In genomic region chr15:40282144-40282869, GRCh38 we compare ENCODE assay signal across 8 cellular contexts. TPM values are rescaled to one million over a fixed set of nuclear protein-coding genes. Genes with fewer than 3 reads are reported as not detected.
DNase-seq lines count a peak whose midpoint lies in the region; ATAC-seq, FAIRE-seq and TF ChIP-seq lines count a peak whose summit lies in the region.

No MANE protein-coding gene starts in this region.

- dilution Hi-C loops in mammary epithelial cell (cut with HindIII; ENCODE audit: low sequenced_read_pairs): no loop called here

- peaks cover 6% of the 10 kb centered on the region for H3K27me3 ChIP-seq in mammary epithelial cell (ENCODE audit: insufficient read depth, low read length)

- CTCF ChIA-PET in mammary epithelial cell (lab: Charles Lee; ENCODE audit: low non-redundant PET): no interaction called here

- H3K4me2 ChIP-seq in mammary epithelial cell (ENCODE audit: insufficient read depth, low read depth, low read length): peak overlapping the region; percentile 98

- peak overlapping the region; percentile 82 for H2AFZ ChIP-seq in mammary epithelial cell (ENCODE audit: low read depth, low read length)

- H3K4me1 ChIP-seq in mammary epithelial cell (ENCODE audit: insufficient read depth, low read length): peaks cover 16% of the 10 kb centered on the region

- DNase-seq in EL (peak; percentile 32), T-helper 9 cell (peak; percentile 36), mammary epithelial cell (peak; percentile 53), left lobe of liver (ENCODE audit: low spot score) (peak; percentile 83), RCC 7860 (ENCODE audit: low spot score) (no peak), NK-92 (lab: John Stamatoyannopoulos, UW; ENCODE audit: unreplicated experiment) (no peak)
- peak; percentile 18 to 31 for DNase-seq in stimulated activated CD8-positive, alpha-beta memory T cell treated with anti-CD3 and anti-CD28 coated beads, Interleukin-15, amount 100 ng/mL, for 48 hours (ENCODE audit: low read depth in 2 of 2)

- H3K36me3 Mint-ChIP-seq in IgD-negative memory B cell: no peaks in the 10 kb centered on the region

- H3K9me3 ChIP-seq in mammary epithelial cell (replicated peaks; ENCODE audit: insufficient read depth, low read length): no peaks in the 10 kb centered on the region

- H3K27ac Mint-ChIP-seq in IgD-negative memory B cell: no peak overlapping the region

- H3K27me3 Mint-ChIP-seq in IgD-negative memory B cell: peaks cover 23% of the 10 kb centered on the region

- H3K4me3 ChIP-seq in mammary epithelial cell (replicated peaks in 1 of 3; ENCODE audit: insufficient read depth in 1 of 3, low read depth in 2 of 3, low read length in 3 of 3): peak overlapping the region; percentile 38 to 54 (median 42)

- H3K4me1 Mint-ChIP-seq in IgD-negative memory B cell: peaks cover 5 to 14% (median 9%) of the 10 kb centered on the region in 3 donors

- no peak overlapping the region for H3K9ac ChIP-seq in mammary epithelial cell (ENCODE audit: insufficient read depth, low read length)

- H3K27ac ChIP-seq in mammary epithelial cell (ENCODE audit: insufficient read depth, low read depth, low read length): no peak overlapping the region

- peak in 1 of 2 donors; percentile 36 for TF ChIP-seq CTCF in mammary epithelial cell (conservative IDR thresholded peaks at IDR 0.05 in 1 of 2, IDR thresholded peaks at IDR 0.05 in 1 of 2; ENCODE audit: extremely low read depth in 1 of 2, insufficient read depth in 1 of 2, low read depth in 1 of 2, low read length in 2 of 2)

- BruUV-seq in mammary epithelial cell (replicated peaks; lab: Mats Ljungman, UMichigan): no TSS peak

- intact Hi-C loops in mammary epithelial cell (cut with micrococcal nuclease): no loop called here

- no peak for FAIRE-seq in RCC 7860 (lab: Jason Lieb, UNC)

- H3K79me2 ChIP-seq in mammary epithelial cell (ENCODE audit: insufficient read depth, low read length): no peaks in the 10 kb centered on the region

- peak overlapping the region; percentile 62 to 90 (median 78) for H3K4me3 Mint-ChIP-seq in IgD-negative memory B cell

- 4% methylated on average over 13 of the region's 93 CpGs for WGBS in mammary epithelial cell (ENCODE audit: low coverage, missing lambda C conversion rate)

- no peaks in the 10 kb centered on the region for H3K9me3 Mint-ChIP-seq in IgD-negative memory B cell

- H4K20me1 ChIP-seq in mammary epithelial cell (ENCODE audit: insufficient read depth, low read length): no peaks in the 10 kb centered on the region

- in situ Hi-C loops in mammary epithelial cell (cut with MboI; ENCODE audit: low sequenced_read_pairs in 2 of 2): no loop called here

- H3K36me3 ChIP-seq in mammary epithelial cell (ENCODE audit: insufficient read depth, low read length): no peaks in the 10 kb centered on the region

- ATAC-seq in left lobe of liver: peak; percentile 86

RNA-seq across cellular contexts. Expression of gene ANKRD63, which starts 0.6 kb away (rescaled TPM):
- polyA plus RNA-seq in IgD-negative memory B cell (not detected), mammary epithelial cell (not detected)
- total RNA-seq in mammary epithelial cell (not detected), left lobe of liver (not detected)
- polyA minus RNA-seq in mammary epithelial cell: not detected

RNA-seq across cellular contexts. Expression of gene PLCB2, which starts 25.4 kb away (rescaled TPM):
- polyA plus RNA-seq in IgD-negative memory B cell: 20.8 TPM
- 1 to 10 TPM in 1 of 2 donors, under 1 TPM in 1; 0.67 to 1.4 TPM for total RNA-seq in mammary epithelial cell
- 0.97 TPM for polyA plus RNA-seq in mammary epithelial cell
- polyA minus RNA-seq in mammary epithelial cell: not detected
- total RNA-seq in left lobe of liver: 8.7 TPM

RNA-seq across cellular contexts. Expression of gene INAFM2, which starts 41.2 kb away (rescaled TPM):
- polyA plus RNA-seq in IgD-negative memory B cell (1.3 TPM), mammary epithelial cell (10.9 TPM)
- total RNA-seq in mammary epithelial cell (10 to 100 TPM; 25.5 to 28.0 TPM), left lobe of liver (7.7 TPM)
- polyA minus RNA-seq in mammary epithelial cell: 40.5 TPM

RNA-seq across cellular contexts. Expression of gene PAK6, which starts 43.4 kb away (rescaled TPM):
- polyA plus RNA-seq in IgD-negative memory B cell (not detected), mammary epithelial cell (24.6 TPM)
- total RNA-seq in mammary epithelial cell (10 to 100 TPM; 13.7 to 33.8 TPM), left lobe of liver (not detected)
- polyA minus RNA-seq in mammary epithelial cell: 11.1 TPM

RNA-seq across cellular contexts. Expression of gene CCDC9B, which starts 58.4 kb away (rescaled TPM):
- polyA plus RNA-seq in IgD-negative memory B cell (0.11 TPM), mammary epithelial cell (7.4 TPM)
- total RNA-seq in mammary epithelial cell (100 to 1,000 TPM in 1 of 2 donors, 10 to 100 TPM in 1; 67.3 to 164 TPM), left lobe of liver (16.6 TPM)
- polyA minus RNA-seq in mammary epithelial cell: 99.0 TPM

Comparison
In these comparisons a context has a peak if more than half of its experiments do, and no peak if none do; other contexts are left out.
1. DNase-seq: peak in EL (single experiment), T-helper 9 cell (single experiment), mammary epithelial cell (single experiment), left lobe of liver (single experiment) and stimulated activated CD8-positive, alpha-beta memory T cell treated with anti-CD3 and anti-CD28 coated beads, Interleukin-15, amount 100 ng/mL, for 48 hours (2 of 2); none in RCC 7860 (single experiment) and NK-92 (single experiment).